In the genomic region with DNA sequence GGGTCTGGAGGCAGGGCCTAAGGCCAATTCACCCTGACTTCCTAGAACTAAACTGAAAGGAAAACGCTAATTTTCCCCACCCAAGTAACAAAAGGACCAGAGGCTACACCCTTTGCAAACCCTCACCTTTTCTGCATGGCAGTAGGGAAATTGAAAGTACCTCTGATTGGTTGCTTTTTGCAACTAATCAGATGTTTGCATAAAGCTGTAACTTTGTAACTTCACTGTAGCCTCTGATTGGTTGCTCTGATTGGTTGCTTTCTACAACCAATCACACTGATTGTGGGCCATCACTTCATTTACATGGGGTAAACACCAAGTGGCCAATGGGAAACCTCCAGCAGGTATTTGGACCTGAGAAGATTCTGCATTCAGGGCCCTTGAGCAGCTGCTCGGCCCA, we compare ENCODE assay signal across 1 cellular context.
TF ChIP-seq lines count a peak whose summit lies in the region.

No MANE protein-coding gene starts in this region.

TF ChIP-seq in IMR-90, 13 proteins besides CTCF, POLR2A, EP300 and RAD21 (continued from another document):
- TF ChIP-seq, protein P1, sequence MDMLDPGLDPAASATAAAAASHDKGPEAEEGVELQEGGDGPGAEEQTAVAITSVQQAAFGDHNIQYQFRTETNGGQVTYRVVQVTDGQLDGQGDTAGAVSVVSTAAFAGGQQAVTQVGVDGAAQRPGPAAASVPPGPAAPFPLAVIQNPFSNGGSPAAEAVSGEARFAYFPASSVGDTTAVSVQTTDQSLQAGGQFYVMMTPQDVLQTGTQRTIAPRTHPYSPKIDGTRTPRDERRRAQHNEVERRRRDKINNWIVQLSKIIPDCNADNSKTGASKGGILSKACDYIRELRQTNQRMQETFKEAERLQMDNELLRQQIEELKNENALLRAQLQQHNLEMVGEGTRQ (IDR thresholded peaks at IDR 0.05; ENCODE audit: low read depth, low read length) = no peak
- TF ChIP-seq BHLHE40 (IDR thresholded peaks at IDR 0.05; ENCODE audit: low read depth, low read length) (no peak), FOS (IDR thresholded peaks at IDR 0.05; ENCODE audit: low read depth, low read length) (no peak), CEBPB (IDR thresholded peaks at IDR 0.05; ENCODE audit: low read depth, low read length) (no peak), MXI1 (IDR thresholded peaks at IDR 0.05; ENCODE audit: borderline replicate concordance, low read depth, low read length) (no peak), MAFK (IDR thresholded peaks at IDR 0.05; ENCODE audit: low read depth, low read length) (no peak), CHD1 (IDR thresholded peaks at IDR 0.05; ENCODE audit: low read depth, low read length) (no peak), RCOR1 (IDR thresholded peaks at IDR 0.05; ENCODE audit: insufficient replicate concordance, low read length) (no peak), RFX5 (IDR thresholded peaks at IDR 0.05; ENCODE audit: low read depth, low read length) (no peak), MAZ (IDR thresholded peaks at IDR 0.05; ENCODE audit: borderline replicate concordance, low read depth, low read length) (no peak), NFE2L2 (IDR thresholded peaks at IDR 0.05; ENCODE audit: low read depth, low read length) (no peak)
- TF ChIP-seq, protein P2, sequence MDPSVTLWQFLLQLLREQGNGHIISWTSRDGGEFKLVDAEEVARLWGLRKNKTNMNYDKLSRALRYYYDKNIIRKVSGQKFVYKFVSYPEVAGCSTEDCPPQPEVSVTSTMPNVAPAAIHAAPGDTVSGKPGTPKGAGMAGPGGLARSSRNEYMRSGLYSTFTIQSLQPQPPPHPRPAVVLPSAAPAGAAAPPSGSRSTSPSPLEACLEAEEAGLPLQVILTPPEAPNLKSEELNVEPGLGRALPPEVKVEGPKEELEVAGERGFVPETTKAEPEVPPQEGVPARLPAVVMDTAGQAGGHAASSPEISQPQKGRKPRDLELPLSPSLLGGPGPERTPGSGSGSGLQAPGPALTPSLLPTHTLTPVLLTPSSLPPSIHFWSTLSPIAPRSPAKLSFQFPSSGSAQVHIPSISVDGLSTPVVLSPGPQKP (IDR thresholded peaks at IDR 0.05; ENCODE audit: borderline replicate concordance, low read depth, low read length) = no peak
TF ChIP-seq in IMR-90: peak in this region for 0.
